In the genomic region with DNA sequence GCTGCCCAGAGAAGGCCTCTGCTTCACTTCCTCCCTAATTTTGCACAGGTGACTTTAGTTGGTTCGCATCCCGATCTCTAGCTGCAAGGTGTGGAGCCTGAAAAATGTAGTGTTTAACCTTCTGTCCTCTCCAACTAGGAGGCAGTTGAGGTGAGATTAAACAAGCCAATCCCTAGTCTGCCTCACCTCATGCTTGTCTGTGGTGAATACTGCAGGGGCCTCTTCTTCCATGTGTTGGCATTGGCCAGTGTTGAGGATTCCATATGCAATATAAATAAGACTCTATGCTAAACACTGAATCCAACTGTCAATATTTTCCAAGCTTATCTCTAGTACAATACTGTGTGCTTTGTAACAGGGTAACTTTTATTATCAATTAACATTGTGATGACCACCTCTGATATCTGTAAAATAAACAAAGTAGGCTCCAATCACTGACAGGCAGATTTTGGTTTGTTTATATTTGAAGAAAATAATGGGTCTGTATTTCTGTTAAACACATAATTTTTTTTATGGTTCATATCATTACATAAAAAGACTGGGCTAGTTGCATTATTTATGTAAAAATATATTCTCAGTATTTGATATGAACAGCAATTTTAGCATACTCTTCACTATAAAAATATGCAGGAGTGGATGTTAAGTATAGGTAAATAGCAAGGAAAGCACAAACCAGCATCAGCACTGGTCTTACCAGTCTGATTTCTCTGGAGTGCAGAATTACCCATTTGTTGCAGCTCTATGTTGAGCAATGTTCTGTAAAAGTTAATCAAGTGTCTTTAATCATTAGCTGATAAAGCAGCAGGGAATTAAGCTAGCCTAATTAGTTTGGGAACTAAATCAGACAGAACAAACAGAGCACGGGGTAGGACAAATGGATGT, we compare ENCODE assay signal across 18 cellular contexts.
"Had no signal": no experiment of that assay in that cellular context is flagged by ENCODE, and none has a peak within 500 bp of the region (broad histone marks: within the 10 kb centered on the region; RNA-seq: fewer than 3 reads in every experiment).

No MANE protein-coding gene starts in this region.

- H3K4me3 ChIP-seq: body of pancreas, dorsolateral prefrontal cortex, thoracic aorta had no signal

- H3K9me3 ChIP-seq: body of pancreas, thoracic aorta had no signal

- DNase-seq: activated B cell treated with CpG ODN at 0.5 μM for 24 hours; activated CD4-positive, alpha-beta T cell treated with anti-CD3 and anti-CD28 coated beads for 4 hours; activated CD8-positive, alpha-beta T cell treated with anti-CD3 and anti-CD28 coated beads for 36 hours; activated naive CD4-positive, alpha-beta T cell treated with Interleukin-2 at 50 U/mL for 16 hours; activated T-cell treated with anti-CD3 and anti-CD28 coated beads, Interleukin-2, amount 50 U/mL, for 24 hours; body of pancreas; dorsolateral prefrontal cortex; foreskin melanocyte; glutamatergic neuron; hypothalamus; islet precursor cell; nephron progenitor cell; occipital lobe; posterior cingulate gyrus; retina; stimulated activated naive B cell treated with anti-CD40 and anti-IgM and Interleukin-4, amounts not matched to agents 10 μg/mL and 1 μg/mL and 100 μg/mL, for 72 hours had no signal

- H3K27me3 Mint-ChIP-seq: activated CD8-positive, alpha-beta T cell treated with anti-CD3 and anti-CD28 coated beads for 36 hours; activated T-cell treated with anti-CD3 and anti-CD28 coated beads, Interleukin-2, amount 50 U/mL, for 24 hours; stimulated activated naive B cell treated with anti-CD40 and anti-IgM and Interleukin-4, amounts not matched to agents 10 μg/mL and 1 μg/mL and 100 μg/mL, for 72 hours had no signal

- H3K9me3 Mint-ChIP-seq: activated B cell treated with CpG ODN at 0.5 μM for 24 hours; activated CD8-positive, alpha-beta T cell treated with anti-CD3 and anti-CD28 coated beads for 36 hours; activated T-cell treated with anti-CD3 and anti-CD28 coated beads, Interleukin-2, amount 50 U/mL, for 24 hours; activated T-helper 2 cell treated with anti-CD3 and anti-CD28 coated beads, Interferon-gamma antibody, Interleukin-2, Interleukin-4, amounts not matched to agents 10 μg/mL and 5 μg/mL and 100 μg/mL, durations not matched to agents 14 hours and 24 hours and 36 hours; nephron progenitor cell; stimulated activated naive B cell treated with anti-CD40 and anti-IgM and Interleukin-4, amounts not matched to agents 10 μg/mL and 1 μg/mL and 100 μg/mL, for 72 hours had no signal

- H3K27me3 ChIP-seq: body of pancreas, dorsolateral prefrontal cortex had no signal

- H3K4me1 Mint-ChIP-seq: activated B cell treated with CpG ODN at 0.5 μM for 24 hours; stimulated activated naive B cell treated with anti-CD40 and anti-IgM and Interleukin-4, amounts not matched to agents 10 μg/mL and 1 μg/mL and 100 μg/mL, for 72 hours had no signal

- H3K4me3 Mint-ChIP-seq: activated B cell treated with CpG ODN at 0.5 μM for 24 hours; activated CD8-positive, alpha-beta T cell treated with anti-CD3 and anti-CD28 coated beads for 36 hours; activated T-cell treated with anti-CD3 and anti-CD28 coated beads, Interleukin-2, amount 50 U/mL, for 24 hours; nephron progenitor cell; stimulated activated naive B cell treated with anti-CD40 and anti-IgM and Interleukin-4, amounts not matched to agents 10 μg/mL and 1 μg/mL and 100 μg/mL, for 72 hours had no signal

- H3K36me3 ChIP-seq: thoracic aorta had no signal

- H3K27ac ChIP-seq: body of pancreas, dorsolateral prefrontal cortex, thoracic aorta had no signal

- H3K27ac Mint-ChIP-seq: activated B cell treated with CpG ODN at 0.5 μM for 24 hours; activated CD8-positive, alpha-beta T cell treated with anti-CD3 and anti-CD28 coated beads for 36 hours; activated T-cell treated with anti-CD3 and anti-CD28 coated beads, Interleukin-2, amount 50 U/mL, for 24 hours; activated T-helper 2 cell treated with anti-CD3 and anti-CD28 coated beads, Interferon-gamma antibody, Interleukin-2, Interleukin-4, amounts not matched to agents 10 μg/mL and 5 μg/mL and 100 μg/mL, durations not matched to agents 14 hours and 24 hours and 36 hours; nephron progenitor cell; stimulated activated naive B cell treated with anti-CD40 and anti-IgM and Interleukin-4, amounts not matched to agents 10 μg/mL and 1 μg/mL and 100 μg/mL, for 72 hours had no signal

- ATAC-seq: activated CD8-positive, alpha-beta T cell treated with anti-CD3 and anti-CD28 coated beads for 36 hours; body of pancreas; stimulated activated naive B cell treated with anti-CD40 and anti-IgM and Interleukin-4, amounts not matched to agents 10 μg/mL and 1 μg/mL and 100 μg/mL, for 72 hours had no signal
